In the genomic region with DNA sequence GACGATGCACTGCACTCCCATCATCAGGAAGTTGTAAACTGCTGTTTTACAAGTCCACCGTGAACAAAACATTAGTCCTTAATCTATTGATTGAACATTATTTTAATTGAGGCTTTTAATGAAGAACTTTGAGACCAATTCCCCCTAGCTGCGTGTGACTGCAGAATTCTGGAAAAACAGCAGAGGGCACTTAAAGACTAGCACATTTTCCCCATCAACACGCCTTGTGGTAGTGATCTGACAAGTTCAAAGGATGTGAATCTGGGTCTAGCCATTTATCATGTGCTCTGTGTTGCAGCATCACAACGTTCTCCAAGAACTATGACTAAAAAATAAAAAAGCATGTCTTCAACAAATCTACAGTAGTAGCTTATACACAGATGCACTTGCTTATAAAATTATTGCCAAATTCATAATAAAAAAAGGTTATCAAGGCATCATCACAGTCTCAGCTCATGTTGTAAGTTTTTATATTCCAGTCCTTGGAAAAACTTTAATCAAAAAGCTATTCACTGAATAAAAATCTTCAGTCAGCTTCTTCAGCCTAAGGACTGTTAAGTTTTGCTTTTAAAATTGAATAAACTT, we compare ENCODE assay signal across 9 cellular contexts. TPM values are rescaled to one million over a fixed set of nuclear protein-coding genes. Genes with fewer than 3 reads are reported as not detected.
A peak's percentile ranks its signal among the peaks of the same experiment; 100 is the strongest.
DNase-seq lines count a peak whose midpoint lies in the region; ATAC-seq, FAIRE-seq and TF ChIP-seq lines count a peak whose summit lies in the region.
"Had no signal": no experiment of that assay in that cellular context is flagged by ENCODE, and none has a peak within 500 bp of the region (broad histone marks: within the 10 kb centered on the region; RNA-seq: fewer than 3 reads in every experiment).

No MANE protein-coding gene starts in this region.

- H3K4me1 Mint-ChIP-seq in glutamatergic neuron (ENCODE audit: low read depth, unreplicated experiment), result peaks cover 3% of the 10 kb centered on the region

- FAIRE-seq in A204.1 (lab: Jason Lieb, UNC), result peak; percentile 40

- H3K36me3 Mint-ChIP-seq in glutamatergic neuron (ENCODE audit: unreplicated experiment), result no peaks in the 10 kb centered on the region

- H3K27me3 Mint-ChIP-seq in glutamatergic neuron (ENCODE audit: unreplicated experiment), result peaks cover 1% of the 10 kb centered on the region

- no peak overlapping the region for H3K4me3 ChIP-seq in skeletal muscle cell (ENCODE audit: low read depth, low read length)

- DNase-seq in GF-D8 (lab: John Stamatoyannopoulos, UW) (peak; percentile 21), NCI-H1436 treated with DMSO at 0.1 percent for 48 hours (lab: John Stamatoyannopoulos, UW) (peak; percentile 33), glutamatergic neuron (no peak), skeletal muscle cell (ENCODE audit: low read depth) (peak; percentile 25), NCI-H187 (lab: John Stamatoyannopoulos, UW) (no peak)

- no peaks in the 10 kb centered on the region for H3K9me3 Mint-ChIP-seq in glutamatergic neuron (ENCODE audit: unreplicated experiment)

- H3K4me3 Mint-ChIP-seq in glutamatergic neuron (ENCODE audit: unreplicated experiment), result no peak overlapping the region

- no peak overlapping the region for H3K27ac Mint-ChIP-seq in glutamatergic neuron (ENCODE audit: unreplicated experiment)

- H3K27ac ChIP-seq in VCaP, result no peak overlapping the region

- ATAC-seq in HG02884 (IDR thresholded peaks at IDR 0.05; ENCODE audit: unreplicated experiment), result no peak

- peak; percentile 87 for TF ChIP-seq CTCF in VCaP (conservative IDR thresholded peaks at IDR 0.05)
- TF ChIP-seq CTCF in glutamatergic neuron (IDR thresholded peaks at IDR 0.05; ENCODE audit: partially characterized antibody, unreplicated experiment), result peak; percentile 55

RNA-seq across cellular contexts. Expression of a gene that starts 35.8 kb away (rescaled TPM):
- total RNA-seq in glutamatergic neuron (ENCODE audit: unreplicated experiment), result 6.7 TPM
- total RNA-seq: glomerular endothelial cell had no signal

RNA-seq across cellular contexts. Expression of a gene that starts 39.5 kb away (rescaled TPM):
- total RNA-seq in glutamatergic neuron (ENCODE audit: unreplicated experiment), result 9.8 TPM

Comparison
In these comparisons a context has a peak if more than half of its experiments do, and no peak if none do; other contexts are left out.
1. DNase-seq: peak in GF-D8 (single experiment), NCI-H1436 treated with DMSO at 0.1 percent for 48 hours (single experiment) and skeletal muscle cell (single experiment); none in glutamatergic neuron (single experiment) and NCI-H187 (0 of 2).